ENCODE assay signal across 7 cellular contexts in the genomic region with DNA sequence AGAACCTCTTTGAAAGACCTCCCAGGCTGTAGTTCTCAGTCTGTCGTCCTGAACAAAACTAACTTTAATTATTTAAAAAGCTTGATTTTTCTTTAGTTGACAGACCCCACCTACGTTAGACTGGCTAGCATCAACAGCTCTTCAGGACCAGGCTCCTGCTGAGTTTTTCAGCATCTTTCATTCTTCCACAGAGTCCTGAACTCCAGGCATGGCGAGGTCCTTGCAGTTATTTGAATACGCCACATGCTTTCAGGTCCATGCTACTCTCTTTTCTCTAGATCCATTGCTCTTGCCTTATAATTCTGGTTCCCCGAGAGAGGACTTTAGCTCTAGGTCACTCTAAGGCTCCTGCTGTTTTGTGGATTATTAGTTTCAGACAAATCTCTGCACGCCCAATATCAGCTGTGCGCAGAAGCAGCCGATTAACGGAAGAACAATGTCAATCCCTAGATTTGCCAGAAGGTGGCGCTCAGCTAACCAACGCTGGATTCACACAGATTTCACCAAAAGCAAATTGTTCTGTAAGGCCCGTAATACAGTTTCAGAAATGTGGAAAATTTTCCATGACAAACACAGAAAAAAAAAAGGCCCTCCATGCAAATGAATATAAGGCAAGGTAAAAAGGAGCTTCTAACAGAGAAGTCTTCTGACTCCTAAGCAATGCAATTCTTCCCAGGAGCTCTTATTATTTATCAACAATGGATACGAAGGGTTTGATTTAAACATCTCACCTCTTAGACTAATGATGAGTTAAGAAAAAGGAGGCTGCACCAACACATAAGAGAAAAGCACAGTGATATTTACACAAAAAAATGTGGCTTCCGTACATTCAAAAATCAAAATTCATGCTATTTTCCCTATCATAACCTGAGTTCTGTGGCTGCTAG. TPM values are rescaled to one million over a fixed set of nuclear protein-coding genes. Genes with fewer than 3 reads are reported as not detected.
DNase-seq lines count a peak whose midpoint lies in the region.

No MANE protein-coding gene starts in this region.

- DNase-seq in EH (ENCODE audit: low read depth) (peak; percentile 60), T-helper 9 cell (peak; percentile 27), dermis blood vessel endothelial cell (peak; percentile 83), medulla oblongata (ENCODE audit: extremely low spot score) (peak; percentile 82), NCI-H526 treated with DMSO at 0.1 percent for 48 hours (lab: John Stamatoyannopoulos, UW) (no peak)
- DNase-seq in Jurkat, Clone E6-1 (ENCODE audit: low read depth, low spot score), result peak; percentile 33
- peak; percentile 4 for DNase-seq in stimulated activated CD8-positive, alpha-beta memory T cell treated with anti-CD3 and anti-CD28 coated beads, Interleukin-7, amount 100 ng/mL, for 24 hours (ENCODE audit: low read depth)

- H3K4me3 ChIP-seq in Jurkat, Clone E6-1 (ENCODE audit: low read length), result no peak overlapping the region

RNA-seq across cellular contexts. Expression of gene BCO1, which starts 33.5 kb away (rescaled TPM):
- not detected for polyA plus RNA-seq in Jurkat, Clone E6-1 (2012; ENCODE audit: insufficient read depth, insufficient read length)
- total RNA-seq in dermis blood vessel endothelial cell, result not detected in 2 replicates
